ENCODE assay signal across 12 cellular contexts in the genomic region with DNA sequence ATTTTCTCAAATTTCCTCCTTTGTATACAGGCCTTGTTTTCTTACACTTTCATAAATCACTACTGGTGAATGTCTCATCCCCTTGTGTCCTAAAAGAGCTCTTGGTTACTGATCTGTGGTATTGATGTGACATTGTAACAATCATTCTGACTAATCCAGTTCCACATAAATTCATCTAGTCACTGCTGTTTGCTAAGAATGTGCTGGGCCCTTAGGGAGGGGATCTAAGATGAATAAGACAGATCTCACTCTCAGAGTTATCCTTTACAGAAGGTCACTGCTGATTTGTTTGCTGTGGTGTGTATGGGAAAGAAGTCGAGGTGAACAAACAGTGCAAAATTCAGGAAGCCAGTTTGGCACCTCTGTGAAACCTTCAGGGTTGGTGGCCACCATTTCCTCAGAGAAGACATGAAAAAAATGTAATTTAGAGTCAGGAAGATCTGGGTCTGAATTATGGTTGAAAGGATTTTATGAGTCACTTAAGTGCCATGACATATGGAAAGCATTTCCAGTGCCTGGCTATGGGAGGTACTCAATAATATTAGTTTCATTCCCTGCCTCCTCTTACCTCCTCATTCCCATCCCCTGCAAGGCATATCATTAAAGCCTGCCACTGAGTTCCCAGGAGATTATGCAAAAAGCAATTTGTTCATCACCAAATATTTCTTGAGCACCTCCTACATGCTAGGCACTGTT.
A peak's percentile ranks its signal among the peaks of the same experiment; 100 is the strongest.
DNase-seq lines count a peak whose midpoint lies in the region; ATAC-seq and TF ChIP-seq lines count a peak whose summit lies in the region.
"Had no signal": no experiment of that assay in that cellular context is flagged by ENCODE, and none has a peak within 500 bp of the region (broad histone marks: within the 10 kb centered on the region; RNA-seq: fewer than 3 reads in every experiment).

No MANE protein-coding gene starts in this region.

- H3K27me3 ChIP-seq in ACC112 (ENCODE audit: insufficient read depth, low read length) (no peaks in the 10 kb centered on the region), esophagus squamous epithelium (no peaks in the 10 kb centered on the region), testis (no peaks in the 10 kb centered on the region)

- TF ChIP-seq CTCF in esophagus squamous epithelium (IDR thresholded peaks at IDR 0.05) (no peak), testis (IDR thresholded peaks at IDR 0.05) (no peak)

- 8 to 27% methylated on average over 1 of the region's 1 CpG for WGBS in esophagus squamous epithelium, 2 donors
- WGBS in testis, 2 donors: 70 to 100% methylated on average over 1 of the region's 1 CpG

- H3K79me2 ChIP-seq in ACC112 (ENCODE audit: control insufficient read depth, insufficient read depth, low read length, unreplicated experiment): no peaks in the 10 kb centered on the region

- H3K4me3 ChIP-seq in ACC112 (ENCODE audit: low read depth, low read length) (no peak overlapping the region), SK-N-MC (peak overlapping the region; percentile 58), esophagus squamous epithelium (no peak overlapping the region), testis (no peak overlapping the region)

- peak; percentile 67 for ATAC-seq in GM18861 (IDR thresholded peaks at IDR 0.05; ENCODE audit: unreplicated experiment)
- peak; percentile 78 for ATAC-seq in HG02981 (IDR thresholded peaks at IDR 0.05; ENCODE audit: unreplicated experiment)
- no peak for ATAC-seq in GM21717 (IDR thresholded peaks at IDR 0.05; ENCODE audit: unreplicated experiment)
- ATAC-seq: left cardiac atrium had no signal

- peak; percentile 89 for DNase-seq in SK-N-MC (ENCODE audit: low read depth, low spot score)
- DNase-seq in HuH-7.5 (ENCODE audit: low spot score): no peak
- no peak for DNase-seq in esophagus squamous epithelium (lab: John Stamatoyannopoulos, UW)
- no peak for DNase-seq in testis
- DNase-seq: activated CD8-positive, alpha-beta memory T cell treated with anti-CD3 and anti-CD28 coated beads, Interleukin-2, amount 50 U/mL, for 48 hours; left cardiac atrium; NCI-H226 had no signal

- H2AFZ ChIP-seq in ACC112 (ENCODE audit: low read length, unreplicated experiment): no peak overlapping the region

- H3K36me3 ChIP-seq in ACC112 (ENCODE audit: insufficient read depth, low read length): no peaks in the 10 kb centered on the region
- H3K36me3 ChIP-seq in SK-N-MC (ENCODE audit: insufficient read depth, low read length): peaks cover 8% of the 10 kb centered on the region
- H3K36me3 ChIP-seq in esophagus squamous epithelium: no peaks in the 10 kb centered on the region
- no peaks in the 10 kb centered on the region for H3K36me3 ChIP-seq in testis (ENCODE audit: low read depth, missing control alignments)

- TF ChIP-seq POLR2A in esophagus squamous epithelium (IDR thresholded peaks at IDR 0.05): no peak
- TF ChIP-seq POLR2A in testis (IDR thresholded peaks at IDR 0.05): no peak

- intact Hi-C loops in esophagus squamous epithelium (cut with DNase I): no loop called here
- intact Hi-C loops in testis (cut with DNase I; ENCODE audit: low total_unique reads): no loop called here

- H3K27ac ChIP-seq in ACC112 (ENCODE audit: low read depth, low read length) (peak overlapping the region; percentile 83), SK-N-MC (peak overlapping the region; percentile 93), esophagus squamous epithelium (no peak overlapping the region), testis (no peak overlapping the region)
- H3K27ac ChIP-seq: VCaP had no signal

- no peaks in the 10 kb centered on the region; the same call in 1 of the 2 replicates for H3K9me3 ChIP-seq in SK-N-MC (ENCODE audit: low read depth, low read length)
- no peaks in the 10 kb centered on the region for H3K9me3 ChIP-seq in esophagus squamous epithelium
- no peaks in the 10 kb centered on the region for H3K9me3 ChIP-seq in testis

- peaks cover 3% of the 10 kb centered on the region for H3K4me1 ChIP-seq in ACC112 (ENCODE audit: control insufficient read depth, insufficient read depth, low read length, unreplicated experiment)
- H3K4me1 ChIP-seq in esophagus squamous epithelium: no peaks in the 10 kb centered on the region
- H3K4me1 ChIP-seq in testis: no peaks in the 10 kb centered on the region

- H3K9ac ChIP-seq in SK-N-MC (ENCODE audit: insufficient read length): peak overlapping the region; percentile 1

Comparison
In these comparisons a context has a peak if more than half of its experiments do, and no peak if none do; other contexts are left out.
1. H3K27ac ChIP-seq: peak in ACC112 (single experiment) and SK-N-MC (single experiment); none in esophagus squamous epithelium (0 of 4) and testis (0 of 2).